Comparison of ENCODE assay signal across 19 cellular contexts in genomic region chr10:118615888-118616287, GRCh38. TPM values are rescaled to one million over a fixed set of nuclear protein-coding genes. Genes with fewer than 3 reads are reported as not detected.
DNase-seq lines count a peak whose midpoint lies in the region; ATAC-seq, FAIRE-seq and TF ChIP-seq lines count a peak whose summit lies in the region.
"Had no signal": no experiment of that assay in that cellular context is flagged by ENCODE, and none has a peak within 500 bp of the region (broad histone marks: within the 10 kb centered on the region; RNA-seq: fewer than 3 reads in every experiment).

No MANE protein-coding gene starts in this region.

- no peaks in the 10 kb centered on the region for H3K9me3 Mint-ChIP-seq in T-cell
- H3K9me3 Mint-ChIP-seq in stimulated activated naive CD8-positive, alpha-beta T cell treated with anti-CD3 and anti-CD28 coated beads, Interleukin-15, amount 100 ng/mL, for 72 hours = no peaks in the 10 kb centered on the region
- H3K9me3 Mint-ChIP-seq: activated CD4-positive, alpha-beta T cell treated with anti-CD3 and anti-CD28 coated beads, Interleukin-2, amount 10 ng/mL, durations not matched to agents 7 days and 5 days; activated T-cell treated with anti-CD3 and anti-CD28 coated beads, Interleukin-2, amount 50 U/mL, for 72 hours; T-helper 1 cell treated with Interleukin-12 subunit alpha and Interleukin-12 subunit beta and Interleukin-4 antibody, amounts not matched to agents 30 μg/mL and 1 μg/mL, for 36 hours had no signal

- H3K9me3 ChIP-seq in Karpas-422 (ENCODE audit: low read length) (no peaks in the 10 kb centered on the region), keratinocyte (ENCODE audit: control insufficient read depth, low read depth, low read length) (no peaks in the 10 kb centered on the region), kidney (ENCODE audit: control insufficient read depth in 1 of 2, low read length in 2 of 2) (no peaks in the 10 kb centered on the region)
- H3K9me3 ChIP-seq: adrenal gland, esophagus squamous epithelium, pancreas, testis had no signal

- FAIRE-seq in keratinocyte (lab: Jason Lieb, UNC) (no peak), kidney (lab: Jason Lieb, UNC) (no peak)
- FAIRE-seq: pancreas had no signal

- H3K4me2 ChIP-seq in Karpas-422 (ENCODE audit: low read depth, low read length, poor library complexity, severe bottlenecking) = no peak overlapping the region
- H3K4me2 ChIP-seq in keratinocyte (ENCODE audit: control insufficient read depth, extremely low read depth, insufficient read depth, low read depth, low read length) = peak overlapping the region; percentile 13

- no peaks in the 10 kb centered on the region for H3K9me1 ChIP-seq in keratinocyte (ENCODE audit: control insufficient read depth, extremely low read depth, insufficient read depth, low read length)

- H3K4me3 Mint-ChIP-seq in T-cell = no peak overlapping the region
- no peak overlapping the region for H3K4me3 Mint-ChIP-seq in stimulated activated naive CD8-positive, alpha-beta T cell treated with anti-CD3 and anti-CD28 coated beads, Interleukin-15, amount 100 ng/mL, for 72 hours
- H3K4me3 Mint-ChIP-seq: activated CD4-positive, alpha-beta T cell treated with anti-CD3 and anti-CD28 coated beads, Interleukin-2, amount 10 ng/mL, durations not matched to agents 7 days and 5 days; activated T-cell treated with anti-CD3 and anti-CD28 coated beads, Interleukin-2, amount 50 U/mL, for 72 hours; T-helper 1 cell treated with Interleukin-12 subunit alpha and Interleukin-12 subunit beta and Interleukin-4 antibody, amounts not matched to agents 30 μg/mL and 1 μg/mL, for 36 hours had no signal

- H3K4me3 ChIP-seq in Karpas-422 (ENCODE audit: low read length) (no peak overlapping the region), brain microvascular endothelial cell (ENCODE audit: low read depth, low read length) (no peak overlapping the region), keratinocyte (ENCODE audit: control insufficient read depth in 2 of 3, extremely low read depth in 1 of 3, insufficient read depth in 2 of 3, low read depth in 1 of 3, low read length in 3 of 3) (no peak overlapping the region), kidney (ENCODE audit: low read length in 2 of 2) (no peak overlapping the region)
- H3K4me3 ChIP-seq: adrenal gland, esophagus squamous epithelium, pancreas, testis had no signal

- no peaks in the 10 kb centered on the region for H3K79me2 ChIP-seq in Karpas-422 (ENCODE audit: low read length)
- H3K79me2 ChIP-seq in keratinocyte (ENCODE audit: control insufficient read depth, insufficient read depth, low read length) = no peaks in the 10 kb centered on the region

- peaks cover 0 to 2% of the 10 kb centered on the region in 2 donors for H3K27me3 Mint-ChIP-seq in T-cell
- no peaks in the 10 kb centered on the region for H3K27me3 Mint-ChIP-seq in stimulated activated naive CD8-positive, alpha-beta T cell treated with anti-CD3 and anti-CD28 coated beads, Interleukin-15, amount 100 ng/mL, for 72 hours

- H3K9ac ChIP-seq in Karpas-422 (ENCODE audit: low read length) (no peak overlapping the region), keratinocyte (ENCODE audit: control insufficient read depth, extremely low read depth, insufficient read depth, low read length) (no peak overlapping the region), kidney (ENCODE audit: low read length in 2 of 2) (no peak overlapping the region)

- no peak for ATAC-seq in T-cell (replicated peaks in 1 of 4)
- ATAC-seq in stimulated activated naive CD8-positive, alpha-beta T cell treated with anti-CD3 and anti-CD28 coated beads, Interleukin-15, amount 100 ng/mL, for 72 hours = no peak
- no peak for ATAC-seq in HG03457 (IDR thresholded peaks at IDR 0.05; ENCODE audit: unreplicated experiment)
- ATAC-seq: activated T-cell treated with anti-CD3 and anti-CD28 coated beads, Interleukin-2, amount 50 U/mL, for 72 hours; pancreas had no signal

- POLR2A ChIA-PET in T-cell (lab: Charles Lee) = no interaction called here

- H3K9me2 ChIP-seq in Karpas-422 (replicated peaks; ENCODE audit: insufficient read depth, low read length) = no peaks in the 10 kb centered on the region

- H3K36me3 Mint-ChIP-seq in T-cell = no peaks in the 10 kb centered on the region

- H3K36me3 ChIP-seq in Karpas-422 (ENCODE audit: insufficient read depth, low read length) (no peaks in the 10 kb centered on the region), brain microvascular endothelial cell (replicated peaks) (no peaks in the 10 kb centered on the region), keratinocyte (ENCODE audit: control insufficient read depth in 2 of 2, extremely low read depth in 1 of 2, insufficient read depth in 2 of 2, low read length in 2 of 2) (no peaks in the 10 kb centered on the region), kidney (ENCODE audit: control insufficient read depth in 1 of 2, insufficient read depth in 2 of 2, low read length in 2 of 2) (no peaks in the 10 kb centered on the region)
- H3K36me3 ChIP-seq: adrenal gland, esophagus squamous epithelium, pancreas had no signal

- intact Hi-C loops in kidney (cut with DNase I) = no loop called here

- DNase-seq in AG08395 (ENCODE audit: low spot score) (peak; percentile 33), Karpas-422 (peak; percentile 45), brain microvascular endothelial cell (peak; percentile 29), keratinocyte (ENCODE audit: low read depth, low spot score) (peak; percentile 4), T-cell (no peak), kidney (no peak)
- no peak for DNase-seq in stimulated activated naive CD8-positive, alpha-beta T cell treated with anti-CD3 and anti-CD28 coated beads, Interleukin-15, amount 100 ng/mL, for 72 hours
- DNase-seq: ACHN; activated CD4-positive, alpha-beta T cell treated with anti-CD3 and anti-CD28 coated beads, Interleukin-2, amount 10 ng/mL, durations not matched to agents 7 days and 5 days; activated T-cell treated with anti-CD3 and anti-CD28 coated beads, Interleukin-2, amount 50 U/mL, for 72 hours; esophagus squamous epithelium; mesendoderm; NCI-H1092; NCI-H446; pancreas; testis had no signal

- H3K27ac ChIP-seq in Karpas-422 (ENCODE audit: low read length) (no peak overlapping the region), brain microvascular endothelial cell (no peak overlapping the region), keratinocyte (ENCODE audit: control insufficient read depth, insufficient read depth, low read length) (no peak overlapping the region), kidney (ENCODE audit: low read depth in 2 of 2, low read length in 2 of 2) (no peak overlapping the region)
- H3K27ac ChIP-seq: adrenal gland, esophagus squamous epithelium, pancreas, testis had no signal

- in situ Hi-C loops in brain microvascular endothelial cell (cut with HindIII; ENCODE audit: low pct_ligation_motif_present, low sequenced_read_pairs) = no loop called here

- no peak overlapping the region for H3K27ac Mint-ChIP-seq in T-cell
- no peak overlapping the region for H3K27ac Mint-ChIP-seq in stimulated activated naive CD8-positive, alpha-beta T cell treated with anti-CD3 and anti-CD28 coated beads, Interleukin-15, amount 100 ng/mL, for 72 hours
- H3K27ac Mint-ChIP-seq: activated CD4-positive, alpha-beta T cell treated with anti-CD3 and anti-CD28 coated beads, Interleukin-2, amount 10 ng/mL, durations not matched to agents 7 days and 5 days; activated T-cell treated with anti-CD3 and anti-CD28 coated beads, Interleukin-2, amount 50 U/mL, for 72 hours; T-helper 1 cell treated with Interleukin-12 subunit alpha and Interleukin-12 subunit beta and Interleukin-4 antibody, amounts not matched to agents 30 μg/mL and 1 μg/mL, for 36 hours had no signal

- H3K4me1 ChIP-seq in Karpas-422 (ENCODE audit: low read length) = no peaks in the 10 kb centered on the region
- no peaks in the 10 kb centered on the region for H3K4me1 ChIP-seq in keratinocyte (ENCODE audit: control insufficient read depth, extremely low read depth, insufficient read depth, low read length)
- no peaks in the 10 kb centered on the region for H3K4me1 ChIP-seq in kidney (ENCODE audit: control insufficient read depth in 1 of 2, insufficient read depth in 1 of 2, low read depth in 1 of 2, low read length in 2 of 2)
- H3K4me1 ChIP-seq: adrenal gland, pancreas, testis had no signal

- CTCF ChIA-PET in T-cell (lab: Charles Lee) = interaction anchor here in 1 of 2 donors (0.6 kb wide), 1 partner anchor 224 kb away, joined by 3 read pairs; no protein-coding TSS in a partner anchor

- H3K27me3 ChIP-seq in Karpas-422 (ENCODE audit: low read length) (no peaks in the 10 kb centered on the region), brain microvascular endothelial cell (replicated peaks) (no peaks in the 10 kb centered on the region), keratinocyte (ENCODE audit: control insufficient read depth, extremely low read depth, insufficient read depth, low read length) (peaks cover 4% of the 10 kb centered on the region)
- H3K27me3 ChIP-seq: adrenal gland, pancreas, testis had no signal

- TF ChIP-seq CTCF in brain microvascular endothelial cell (IDR thresholded peaks at IDR 0.05; ENCODE audit: low read depth, low read length, missing control alignments) (peak; percentile 12), keratinocyte (optimal IDR thresholded peaks at IDR 0.05 in 1 of 3, IDR thresholded peaks at IDR 0.05 in 1 of 3, conservative IDR thresholded peaks at IDR 0.05 in 1 of 3; ENCODE audit: extremely low read depth in 1 of 3, insufficient read depth in 2 of 3, low read length in 3 of 3) (peak in 2 of 3 experiments; percentile 44 to 53), kidney (IDR thresholded peaks at IDR 0.05; ENCODE audit: borderline replicate concordance, extremely low read depth, insufficient read depth) (no peak)

- H2AFZ ChIP-seq in Karpas-422 (ENCODE audit: low read length) = no peak overlapping the region
- H2AFZ ChIP-seq in keratinocyte (ENCODE audit: control insufficient read depth, low read length) = no peak overlapping the region

- H4K20me1 ChIP-seq in Karpas-422 (ENCODE audit: insufficient read depth, low read depth, low read length) (no peaks in the 10 kb centered on the region), keratinocyte (ENCODE audit: control insufficient read depth, extremely low read depth, insufficient read depth, low read length) (no peaks in the 10 kb centered on the region)

- peaks cover 2 to 8% (median 2%) of the 10 kb centered on the region in 3 donors for H3K4me1 Mint-ChIP-seq in T-cell
- peaks cover under 1% of the 10 kb centered on the region for H3K4me1 Mint-ChIP-seq in stimulated activated naive CD8-positive, alpha-beta T cell treated with anti-CD3 and anti-CD28 coated beads, Interleukin-15, amount 100 ng/mL, for 72 hours

- dilution Hi-C loops in keratinocyte (cut with MboI; ENCODE audit: extremely low pct_ligation_motif_present, low sequenced_read_pairs) = no loop called here

RNA-seq across cellular contexts. Expression of gene PRLHR, which starts 20.4 kb away (rescaled TPM):
- total RNA-seq in Karpas-422 (2014; rRNA removed; shearing (Covaris generic); ENCODE audit: low replicate concordance) = not detected in 2 replicates
- polyA plus RNA-seq in keratinocyte (not detected in 3 replicates), kidney (ENCODE audit: insufficient read depth, low read depth, low replicate concordance) (not detected)
- not detected for polyA plus RNA-seq in keratinocyte (2011; ENCODE audit: low read depth)
- polyA plus RNA-seq in keratinocyte (2011; cell fraction: cytosol; rRNA removed) = not detected in 2 replicates
- polyA plus RNA-seq in keratinocyte (2011; cell fraction: nucleus; rRNA removed) = not detected in 2 replicates
- not detected in 2 replicates for polyA plus RNA-seq in keratinocyte (2012; ENCODE audit: low replicate concordance)
- polyA minus RNA-seq in keratinocyte = not detected in 3 replicates
- not detected for polyA minus RNA-seq in keratinocyte (2011; cell fraction: cytosol; rRNA and poly(A)+ RNA removed)
- not detected in 2 replicates for polyA minus RNA-seq in keratinocyte (2011; cell fraction: nucleus; rRNA and poly(A)+ RNA removed)
- total RNA-seq in T-cell (not detected), kidney (not detected)
- total RNA-seq: activated CD4-positive, alpha-beta T cell treated with anti-CD3 and anti-CD28 coated beads, Interleukin-2, amount 10 ng/mL, durations not matched to agents 7 days and 5 days; activated T-cell treated with anti-CD3 and anti-CD28 coated beads, Interleukin-2, amount 50 U/mL, for 72 hours; esophagus squamous epithelium had no signal

Comparison
In these comparisons a context has a peak if more than half of its experiments do, and no peak if none do; other contexts are left out.
1. DNase-seq: peak in AG08395 (single experiment), Karpas-422 (single experiment), brain microvascular endothelial cell (single experiment) and keratinocyte (single experiment); none in T-cell (0 of 34), stimulated activated naive CD8-positive, alpha-beta T cell treated with anti-CD3 and anti-CD28 coated beads, Interleukin-15, amount 100 ng/mL, for 72 hours (0 of 2) and kidney (single experiment).